In genomic region chr12:25960176-25960575, GRCh38 we compare ENCODE assay signal across 8 cellular contexts. TPM values are rescaled to one million over a fixed set of nuclear protein-coding genes. Genes with fewer than 3 reads are reported as not detected.
DNase-seq lines count a peak whose midpoint lies in the region; ATAC-seq and TF ChIP-seq lines count a peak whose summit lies in the region.

No MANE protein-coding gene starts in this region.

- H3K27me3 ChIP-seq in OCI-LY3 (ENCODE audit: low read depth, low read length) (0 out of 2 replicates have a peak, but pooled peaks cover 2% of the 10 kb centered on the region), ectodermal cell (ENCODE audit: control insufficient read depth, insufficient read depth, low read length, poor library complexity, severe bottlenecking) (no peaks in the 10 kb centered on the region)

- H3K27me3 Mint-ChIP-seq in naive B cell, result peaks cover 53 to 57% (median 56%) of the 10 kb centered on the region in 3 donors

- H3K4me3 ChIP-seq in GM08714 (ENCODE audit: low read length) (peak overlapping the region; percentile 64; the same call in 1 of the 2 replicates), OCI-LY3 (ENCODE audit: low read length) (peak overlapping the region; percentile 82), ectodermal cell (ENCODE audit: insufficient read depth, low read depth, low read length) (peak overlapping the region; percentile 94)

- no peak for ATAC-seq in naive B cell (ENCODE audit: low read depth in 2 of 2)
- no peak for ATAC-seq in HG02588 (IDR thresholded peaks at IDR 0.05; ENCODE audit: unreplicated experiment)
- no peak for ATAC-seq in GM21423 (IDR thresholded peaks at IDR 0.05; ENCODE audit: unreplicated experiment)
- no peak for ATAC-seq in GM21360 (IDR thresholded peaks at IDR 0.05; ENCODE audit: unreplicated experiment)

- H3K9ac ChIP-seq in OCI-LY3 (ENCODE audit: low read length), result peak overlapping the region; percentile 70

- H3K9me3 ChIP-seq in OCI-LY3 (ENCODE audit: insufficient read depth, low read length), result no peaks in the 10 kb centered on the region
- no peaks in the 10 kb centered on the region for H3K9me3 ChIP-seq in ectodermal cell (ENCODE audit: control insufficient read depth, low read length)

- H3K36me3 ChIP-seq in OCI-LY3 (replicated peaks; ENCODE audit: low read depth, low read length) (no peaks in the 10 kb centered on the region), ectodermal cell (ENCODE audit: control insufficient read depth, insufficient read depth, low read length) (no peaks in the 10 kb centered on the region)

- TF ChIP-seq CTCF in OCI-LY3 (IDR thresholded peaks at IDR 0.05; ENCODE audit: low read depth, low read length), result peak; percentile 41
- no peak for TF ChIP-seq CTCF in GM20000 (IDR thresholded peaks at IDR 0.05; ENCODE audit: extremely low read depth, missing control alignments)

- 11 to 13% methylated on average over 4 of the region's 5 CpGs for WGBS in ectodermal cell, 2 experiments

- H3K27ac Mint-ChIP-seq in naive B cell, result no peak overlapping the region

- H3K4me1 Mint-ChIP-seq in naive B cell, result peaks cover 17 to 19% (median 17%) of the 10 kb centered on the region in 3 donors

- H3K4me3 Mint-ChIP-seq in naive B cell, result peak overlapping the region; percentile 79 to 94 (median 83)

- peaks cover 4% of the 10 kb centered on the region; the same call in 1 of the 2 replicates for H4K20me1 ChIP-seq in OCI-LY3 (ENCODE audit: insufficient read depth, low read length)

- no peaks in the 10 kb centered on the region for H3K36me3 Mint-ChIP-seq in naive B cell

- no peak overlapping the region for H2AFZ ChIP-seq in OCI-LY3 (ENCODE audit: low read depth, low read length)

- no peaks in the 10 kb centered on the region for H3K9me3 Mint-ChIP-seq in naive B cell

- no peak for DNase-seq in naive B cell
- no peak for DNase-seq in GM20000 (ENCODE audit: low spot score)

- H3K79me2 ChIP-seq in OCI-LY3 (ENCODE audit: low read length), result peaks cover 7% of the 10 kb centered on the region; the same call in 1 of the 2 replicates

- peaks cover 14% of the 10 kb centered on the region for H3K4me1 ChIP-seq in OCI-LY3 (ENCODE audit: low read length)
- peaks cover 7% of the 10 kb centered on the region for H3K4me1 ChIP-seq in ectodermal cell (ENCODE audit: control insufficient read depth, insufficient read depth, low read length)

- H3K4me2 ChIP-seq in OCI-LY3 (ENCODE audit: low read length), result peak overlapping the region; percentile 83

- no peak overlapping the region for H3K27ac ChIP-seq in OCI-LY3 (ENCODE audit: low read length)
- H3K27ac ChIP-seq in ectodermal cell (ENCODE audit: insufficient read depth, low read depth, low read length, poor library complexity, severe bottlenecking), result no peak overlapping the region

RNA-seq across cellular contexts. Expression of gene RASSF8, which starts 1.7 kb away (rescaled TPM):
- 36.3 TPM for polyA plus RNA-seq in ectodermal cell (2013, experiment 1 of 4)
- 40.2 TPM for polyA plus RNA-seq in ectodermal cell (2013, experiment 2 of 4)
- 30.6 TPM for polyA plus RNA-seq in ectodermal cell (2013, experiment 3 of 4)
- 34.7 TPM for polyA plus RNA-seq in ectodermal cell (2013, experiment 4 of 4)
- polyA plus RNA-seq in naive B cell (ENCODE audit: low read depth in 6 of 6), result not detected
